ENCODE assay signal across 1 cellular context in genomic region chr11:86108890-86109638, GRCh38.
TF ChIP-seq lines count a peak whose summit lies in the region.

No MANE protein-coding gene starts in this region.

TF ChIP-seq in K562, 482 proteins besides CTCF, POLR2A, EP300 and RAD21 (continued from another document and continues in another):
- TF ChIP-seq AFF1 (IDR thresholded peaks at IDR 0.05; ENCODE audit: low read depth in 1 of 2, partially characterized antibody in 2 of 2) (peak in 1 of 2 experiments; percentile 51), ELK1 (CRISPR knock-in tag; IDR thresholded peaks at IDR 0.05) (no peak), NONO (IDR thresholded peaks at IDR 0.05; ENCODE audit: low read depth in 2 of 2, low read length in 1 of 2) (0 out of 4 replicates have a peak, but pooled peaks of 1 of the 2 experiments have one; percentile 53), MBD2 (IDR thresholded peaks at IDR 0.05; ENCODE audit: borderline replicate concordance, low read depth) (no peak), CBFB (CRISPR knock-in tag; IDR thresholded peaks at IDR 0.05) (no peak), ZC3H4 (CRISPR knock-in tag; IDR thresholded peaks at IDR 0.05; ENCODE audit: borderline replicate concordance) (no peak), ZNF586 (CRISPR knock-in tag; conservative IDR thresholded peaks at IDR 0.05) (no peak), ILK (tag; IDR thresholded peaks at IDR 0.05; ENCODE audit: borderline replicate concordance, low read depth) (no peak), GABPB1 (CRISPR knock-in tag; IDR thresholded peaks at IDR 0.05) (no peak), RBM14 (IDR thresholded peaks at IDR 0.05; ENCODE audit: borderline replicate concordance, insufficient read depth, low read depth, low read length) (no peak), ZSCAN32 (CRISPR knock-in tag; IDR thresholded peaks at IDR 0.05) (no peak), TAF15 (IDR thresholded peaks at IDR 0.05; ENCODE audit: low read depth, low read length) (no peak), KLF1 (tag; IDR thresholded peaks at IDR 0.05) (no peak), ZNF644 (tag; IDR thresholded peaks at IDR 0.05; ENCODE audit: low read depth) (no peak), ZNF134 (CRISPR knock-in tag; conservative IDR thresholded peaks at IDR 0.05) (no peak), ZNF3 (CRISPR knock-in tag; IDR thresholded peaks at IDR 0.05) (no peak), ZNF143 (CRISPR knock-in tag; IDR thresholded peaks at IDR 0.05) (no peak), POLR2AphosphoS5 (IDR thresholded peaks at IDR 0.05; ENCODE audit: control insufficient read depth, insufficient read depth, low read depth, low read length) (peak; percentile 42; the same call in 1 of the 2 replicates), MYBL2 (IDR thresholded peaks at IDR 0.05; ENCODE audit: low read depth) (peak; percentile 65; the same call in 1 of the 2 replicates), MYBL2 (CRISPR knock-in tag; IDR thresholded peaks at IDR 0.05; ENCODE audit: borderline replicate concordance) (no peak), MTA3 (IDR thresholded peaks at IDR 0.05; ENCODE audit: borderline replicate concordance) (peak; percentile 56; the same call in 1 of the 2 replicates), MLX (CRISPR knock-in tag; conservative IDR thresholded peaks at IDR 0.05) (no peak), ZNF23 (CRISPR knock-in tag; IDR thresholded peaks at IDR 0.05) (no peak), POLR2B (IDR thresholded peaks at IDR 0.05; ENCODE audit: low read depth, partially characterized antibody) (peak; percentile 78), ZNF449 (CRISPR knock-in tag; IDR thresholded peaks at IDR 0.05) (no peak), CHD1 (IDR thresholded peaks at IDR 0.05; ENCODE audit: low read length) (no peak), ZNF507 (tag; conservative IDR thresholded peaks at IDR 0.05) (no peak), TOE1 (IDR thresholded peaks at IDR 0.05; ENCODE audit: borderline replicate concordance) (no peak), TOE1 (CRISPR knock-in tag; IDR thresholded peaks at IDR 0.05; ENCODE audit: borderline replicate concordance, low read depth) (no peak), BCLAF1 (IDR thresholded peaks at IDR 0.05; ENCODE audit: borderline replicate concordance in 1 of 2, control insufficient read depth in 1 of 2, low read depth in 2 of 2, low read length in 1 of 2) (no peak), MAFK (IDR thresholded peaks at IDR 0.05; ENCODE audit: low read length) (no peak), SMARCA4 (IDR thresholded peaks at IDR 0.05) (0 out of 2 replicates have a peak, but pooled peaks have one; percentile 20), RHOXF2B (CRISPR knock-in tag; conservative IDR thresholded peaks at IDR 0.05) (no peak), HDAC1 (IDR thresholded peaks at IDR 0.05) (peak in 1 of 2 experiments; percentile 62; a peak in 2 of 4 replicates), TEAD1 (CRISPR knock-in tag; IDR thresholded peaks at IDR 0.05) (0 out of 4 replicates have a peak, but pooled peaks of 1 of the 2 experiments have one; percentile 23), CBX1 (IDR thresholded peaks at IDR 0.05; ENCODE audit: low read depth) (peak; percentile 47; the same call in 1 of the 2 replicates), SETDB1 (IDR thresholded peaks at IDR 0.05; ENCODE audit: low read length) (no peak), TCF7L2 (IDR thresholded peaks at IDR 0.05; ENCODE audit: low read depth, low read length) (no peak), ZNF133 (CRISPR knock-in tag; IDR thresholded peaks at IDR 0.05) (no peak), PTRF (tag; IDR thresholded peaks at IDR 0.05) (no peak), CBX8 (IDR thresholded peaks at IDR 0.05; ENCODE audit: borderline replicate concordance, extremely low read depth, low read depth, low read length, poor library complexity, severe bottlenecking) (no peak), CREB1 (IDR thresholded peaks at IDR 0.05) (no peak), CREB1 (CRISPR knock-in tag; IDR thresholded peaks at IDR 0.05) (no peak; the same call in 1 of the 2 replicates), ID3 (CRISPR knock-in tag; IDR thresholded peaks at IDR 0.05) (no peak), ID3 (tag; IDR thresholded peaks at IDR 0.05) (peak; percentile 49; the same call in 1 of the 2 replicates), GTF2E2 (tag; IDR thresholded peaks at IDR 0.05) (0 out of 2 replicates have a peak, but pooled peaks have one; percentile 49), ZNF77 (CRISPR knock-in tag; IDR thresholded peaks at IDR 0.05) (no peak), BHLHE40 (IDR thresholded peaks at IDR 0.05; ENCODE audit: low read length) (no peak), PURB (CRISPR knock-in tag; IDR thresholded peaks at IDR 0.05; ENCODE audit: low read depth) (no peak), KDM5B (IDR thresholded peaks at IDR 0.05; ENCODE audit: insufficient replicate concordance, low read depth, low read length) (peak; percentile 83), PCBP2 (IDR thresholded peaks at IDR 0.05; ENCODE audit: low read depth, low read length, poor library complexity, severe bottlenecking) (no peak), RBBP5 (IDR thresholded peaks at IDR 0.05; ENCODE audit: borderline replicate concordance, insufficient read depth, low read length, poor library complexity, severe bottlenecking) (no peak), SRSF7 (optimal IDR thresholded peaks at IDR 0.05; ENCODE audit: low read depth, low read length) (no peak), GTF2F1 (IDR thresholded peaks at IDR 0.05; ENCODE audit: low read depth, low read length) (0 out of 2 replicates have a peak, but pooled peaks have one; percentile 40), SRF (CRISPR knock-in tag; IDR thresholded peaks at IDR 0.05) (no peak), ZNF766 (CRISPR knock-in tag; conservative IDR thresholded peaks at IDR 0.05) (0 out of 2 replicates have a peak, but pooled peaks have one; percentile 30), E2F5 (CRISPR knock-in tag; IDR thresholded peaks at IDR 0.05) (no peak), TARDBP (IDR thresholded peaks at IDR 0.05) (no peak), ZNF518B (CRISPR knock-in tag; IDR thresholded peaks at IDR 0.05) (no peak), PHF21A (IDR thresholded peaks at IDR 0.05; ENCODE audit: borderline replicate concordance, low read depth) (no peak), TCF15 (CRISPR knock-in tag; IDR thresholded peaks at IDR 0.05) (no peak)
